ENCODE assay signal across 8 cellular contexts in genomic region chr15:68820589-68821189, GRCh38. TPM values are rescaled to one million over a fixed set of nuclear protein-coding genes. Genes with fewer than 3 reads are reported as not detected.
DNase-seq lines count a peak whose midpoint lies in the region; ATAC-seq and TF ChIP-seq lines count a peak whose summit lies in the region.

Gene ANP32A (minus strand): TSS chr15:68820895. CDS start chr15:68820751, 144 bp downstream.

- H3K27ac Mint-ChIP-seq in Caco-2 (ENCODE audit: unreplicated experiment), result peak within 1 kb of the TSS; percentile 84

- DNase-seq in Caco-2 (peak; percentile 97 to 99), HuH-7.5 (ENCODE audit: low spot score) (peak; percentile 100), OCI-M1 (lab: John Stamatoyannopoulos, UW) (peak; percentile 97), activated T-cell treated with anti-CD3 and anti-CD28 coated beads for 24 hours (ENCODE audit: low read depth) (peak; percentile 97), epidermal melanocyte (ENCODE audit: insufficient read length, low spot score) (peak; percentile 100), mucosa of descending colon (peak; percentile 97 to 99 (median 97))
- DNase-seq in stimulated activated CD8-positive, alpha-beta memory T cell treated with anti-CD3 and anti-CD28 coated beads, Interleukin-4, amount 100 ng/mL, for 24 hours (ENCODE audit: low read depth), result peak; percentile 96

- H3K27me3 Mint-ChIP-seq in Caco-2 (ENCODE audit: insufficient read depth, unreplicated experiment), result no peaks in the 10 kb centered on the region

- H3K4me3 ChIP-seq in Caco-2 (ENCODE audit: low read depth, low read length), result peak within 1 kb of the TSS; percentile 95
- peak within 1 kb of the TSS; percentile 82 for H3K4me3 ChIP-seq in mucosa of descending colon

- H3K9me3 ChIP-seq in Caco-2 (no peaks in the 10 kb centered on the region), mucosa of descending colon (no peaks in the 10 kb centered on the region)

- peak; percentile 47 for ATAC-seq in GM21390 (IDR thresholded peaks at IDR 0.05; ENCODE audit: unreplicated experiment)
- peak; percentile 82 for ATAC-seq in mucosa of descending colon

- peaks cover 6% of the 10 kb centered on the region for H3K4me1 Mint-ChIP-seq in Caco-2 (ENCODE audit: low read depth, unreplicated experiment)

- H3K36me3 Mint-ChIP-seq in Caco-2 (ENCODE audit: insufficient read depth, unreplicated experiment), result peaks cover 38% of the 10 kb centered on the region

- intact Hi-C loops in Caco-2 (cut with micrococcal nuclease; ENCODE audit: unreplicated experiment), result no loop called here
- intact Hi-C loops in mucosa of descending colon (cut with DNase I, micrococcal nuclease), result no loop called here

- H3K4me1 ChIP-seq in Caco-2, result peaks cover 18% of the 10 kb centered on the region
- peaks cover 18% of the 10 kb centered on the region for H3K4me1 ChIP-seq in mucosa of descending colon (ENCODE audit: low read depth)

- H3K27me3 ChIP-seq in Caco-2 (replicated peaks; ENCODE audit: control insufficient read depth, insufficient read depth, low read length), result no peaks in the 10 kb centered on the region

- H3K9me3 Mint-ChIP-seq in Caco-2 (ENCODE audit: unreplicated experiment), result no peaks in the 10 kb centered on the region

- H3K36me3 ChIP-seq in Caco-2 (ENCODE audit: control insufficient read depth, insufficient read depth, low read length), result no peaks in the 10 kb centered on the region
- no peaks in the 10 kb centered on the region for H3K36me3 ChIP-seq in mucosa of descending colon (ENCODE audit: low read depth)

- POLR2A ChIA-PET in Caco-2 (lab: Charles Lee), result interaction anchor here (0.5 to 0.7 kb wide), 2 partner anchors 171 to 1717 kb away, joined by 4 to 5 read pairs; no protein-coding TSS in a partner anchor

- TF ChIP-seq CTCF in Caco-2 (IDR thresholded peaks at IDR 0.05; ENCODE audit: insufficient read depth in 1 of 2, low read depth in 1 of 2, low read length in 1 of 2, severe bottlenecking in 1 of 2, unreplicated experiment in 1 of 2) (no peak), mucosa of descending colon (IDR thresholded peaks at IDR 0.05) (no peak)

- BruUV-seq in Caco-2 (replicated peaks; lab: Mats Ljungman, UMichigan), result no TSS peak

- H3K4me3 Mint-ChIP-seq in Caco-2 (ENCODE audit: unreplicated experiment), result peak within 1 kb of the TSS; percentile 100

- CTCF ChIA-PET in Caco-2 (lab: Charles Lee), result interaction anchor here (0.7 kb wide), 3 partner anchors 43 to 1938 kb away, joined by 3 to 8 read pairs (median 3); no protein-coding TSS in a partner anchor

RNA-seq across cellular contexts. Expression of gene ANP32A, which starts in this region (rescaled TPM):
- total RNA-seq in Caco-2 (2022), result 169 and 178 TPM in 2 replicates
- total RNA-seq in mucosa of descending colon, result 100 to 1,000 TPM; 101 to 113 (median 109) TPM

Comparison
In these comparisons a context has a peak if more than half of its experiments do, and no peak if none do; other contexts are left out.
1. Peak in every context shown above with its lines: DNase-seq, ATAC-seq and H3K4me3 ChIP-seq.